1 cellular context compared by ENCODE assay signal in the genomic region with DNA sequence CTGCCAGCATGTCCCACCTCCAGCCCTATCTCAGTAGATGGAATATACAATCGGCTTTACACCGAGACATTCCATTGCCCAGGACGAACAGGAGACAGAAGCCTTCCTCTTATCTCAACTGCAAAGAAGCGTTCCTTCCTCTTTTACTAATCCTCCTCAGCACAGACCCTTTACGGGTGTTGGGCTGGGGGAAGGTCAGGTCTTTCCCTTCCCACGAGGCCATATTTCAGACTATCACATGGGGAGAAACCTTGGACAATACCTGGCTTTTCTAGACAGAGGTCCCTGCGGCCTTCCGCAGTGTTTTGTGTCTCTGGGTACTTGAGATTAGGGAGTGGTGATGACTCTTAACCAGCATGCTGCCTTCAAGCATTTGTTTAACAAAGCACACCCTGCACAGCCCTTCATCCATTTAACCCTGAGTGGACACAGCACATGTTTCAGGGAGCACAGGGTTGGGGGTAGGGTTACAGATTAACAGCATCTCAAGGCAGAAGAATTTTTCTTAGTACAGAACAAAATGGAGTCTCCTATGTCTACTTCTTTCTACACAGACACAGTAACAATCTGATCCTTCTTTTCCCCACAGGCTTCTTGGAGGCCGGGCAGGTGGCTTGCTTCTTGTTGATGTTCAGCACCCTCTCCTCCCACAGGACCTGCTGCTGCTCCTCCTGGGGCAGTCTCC.
TF ChIP-seq lines count a peak whose summit lies in the region.

No MANE protein-coding gene starts in this region.

TF ChIP-seq in K562, 482 proteins besides CTCF, POLR2A, EP300 and RAD21 (continued from another document):
- peak in 1 of 2 experiments; percentile 11; a peak in 1 of 4 replicates for TF ChIP-seq RCOR1 (IDR thresholded peaks at IDR 0.05; ENCODE audit: borderline replicate concordance in 1 of 2, low read depth in 2 of 2, low read length in 2 of 2)
- TF ChIP-seq ARID1B (IDR thresholded peaks at IDR 0.05) = peak; percentile 93
- TF ChIP-seq SPI1 (IDR thresholded peaks at IDR 0.05; ENCODE audit: borderline replicate concordance, low read depth, low read length) = peak; percentile 73
- TF ChIP-seq NFIC (IDR thresholded peaks at IDR 0.05) = peak; percentile 70
- TF ChIP-seq TAL1 (IDR thresholded peaks at IDR 0.05) = peak; percentile 85
- peak; percentile 46; the same call in 1 of the 2 replicates for TF ChIP-seq CREM (IDR thresholded peaks at IDR 0.05; ENCODE audit: low read depth)
